ENCODE assay signal across 8 cellular contexts in genomic region chr14:57268161-57269067, GRCh38. TPM values are rescaled to one million over a fixed set of nuclear protein-coding genes. Genes with fewer than 3 reads are reported as not detected.
DNase-seq lines count a peak whose midpoint lies in the region; ATAC-seq and TF ChIP-seq lines count a peak whose summit lies in the region.

Gene AP5M1 (plus strand): TSS chr14:57268971. CDS start chr14:57269315, 344 bp downstream.
A gene with protein sequence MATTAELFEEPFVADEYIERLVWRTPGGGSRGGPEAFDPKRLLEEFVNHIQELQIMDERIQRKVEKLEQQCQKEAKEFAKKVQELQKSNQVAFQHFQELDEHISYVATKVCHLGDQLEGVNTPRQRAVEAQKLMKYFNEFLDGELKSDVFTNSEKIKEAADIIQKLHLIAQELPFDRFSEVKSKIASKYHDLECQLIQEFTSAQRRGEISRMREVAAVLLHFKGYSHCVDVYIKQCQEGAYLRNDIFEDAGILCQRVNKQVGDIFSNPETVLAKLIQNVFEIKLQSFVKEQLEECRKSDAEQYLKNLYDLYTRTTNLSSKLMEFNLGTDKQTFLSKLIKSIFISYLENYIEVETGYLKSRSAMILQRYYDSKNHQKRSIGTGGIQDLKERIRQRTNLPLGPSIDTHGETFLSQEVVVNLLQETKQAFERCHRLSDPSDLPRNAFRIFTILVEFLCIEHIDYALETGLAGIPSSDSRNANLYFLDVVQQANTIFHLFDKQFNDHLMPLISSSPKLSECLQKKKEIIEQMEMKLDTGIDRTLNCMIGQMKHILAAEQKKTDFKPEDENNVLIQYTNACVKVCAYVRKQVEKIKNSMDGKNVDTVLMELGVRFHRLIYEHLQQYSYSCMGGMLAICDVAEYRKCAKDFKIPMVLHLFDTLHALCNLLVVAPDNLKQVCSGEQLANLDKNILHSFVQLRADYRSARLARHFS (minus strand): TSS chr14:57268905. CDS start chr14:57268648, 257 bp downstream.

- peak; percentile 91 for ATAC-seq in HG02885 (IDR thresholded peaks at IDR 0.05; ENCODE audit: poor library complexity, unreplicated experiment)
- ATAC-seq in T-helper 17 cell, result peak; percentile 86
- peak; percentile 96 to 97 for ATAC-seq in left cardiac atrium
- ATAC-seq in upper lobe of right lung, result peak; percentile 96

- peaks cover 44% of the 10 kb centered on the region for H3K4me1 Mint-ChIP-seq in T-helper 17 cell

- no peaks in the 10 kb centered on the region for H3K27me3 Mint-ChIP-seq in T-helper 17 cell

- no peaks in the 10 kb centered on the region for H3K36me3 ChIP-seq in upper lobe of right lung

- TF ChIP-seq CTCF in upper lobe of right lung (IDR thresholded peaks at IDR 0.05), result no peak

- H3K27ac ChIP-seq in upper lobe of right lung, result peak within 1 kb of the TSS; percentile 94

- intact Hi-C loops in left cardiac atrium (cut with DNase I) (no loop called here), posterior vena cava (cut with DNase I) (no loop called here), upper lobe of right lung (cut with DNase I) (no loop called here)

- DNase-seq in NCI-H1694 treated with DMSO at 0.1 percent for 48 hours (lab: John Stamatoyannopoulos, UW) (peak; percentile 96), T-helper 17 cell (peak; percentile 85 to 89 (median 86)), amygdala (lab: John Stamatoyannopoulos, UW) (peak; percentile 55 to 95 (median 85)), left cardiac atrium (peak; percentile 93), posterior vena cava (ENCODE audit: low spot score) (peak; percentile 98), upper lobe of right lung (peak; percentile 96)

- H3K9me3 ChIP-seq in T-helper 17 cell (ENCODE audit: control insufficient read depth, low read length, poor library complexity, severe bottlenecking), result no peaks in the 10 kb centered on the region
- H3K9me3 ChIP-seq in upper lobe of right lung, result no peaks in the 10 kb centered on the region

- H3K4me1 ChIP-seq in upper lobe of right lung, result peaks cover 40% of the 10 kb centered on the region

- no peaks in the 10 kb centered on the region for H3K27me3 ChIP-seq in upper lobe of right lung

- H3K4me3 ChIP-seq in upper lobe of right lung, result peak within 1 kb of the TSS; percentile 87

- peak within 1 kb of the TSS; percentile 99 for H3K27ac Mint-ChIP-seq in T-helper 17 cell

- peak within 1 kb of the TSS; percentile 99 for H3K4me3 Mint-ChIP-seq in T-helper 17 cell

- peak; percentile 66 for TF ChIP-seq POLR2A in GM15510 (IDR thresholded peaks at IDR 0.05; ENCODE audit: borderline replicate concordance, extremely low read depth, insufficient read length)

- peaks cover 2% of the 10 kb centered on the region for H3K36me3 Mint-ChIP-seq in T-helper 17 cell (ENCODE audit: low read depth)

RNA-seq across cellular contexts. Expression of gene AP5M1, which starts in this region (rescaled TPM):
- total RNA-seq in T-helper 17 cell (10 to 100 TPM; 51.2 to 53.0 TPM), left cardiac atrium (10 to 100 TPM; 38.3 to 51.2 TPM), posterior vena cava (10 to 100 TPM; 36.4 to 39.9 TPM), upper lobe of right lung (38.8 TPM)

RNA-seq across cellular contexts. Expression of the second gene that starts in this region (rescaled TPM):
- total RNA-seq in T-helper 17 cell, result 10 to 100 TPM; 28.7 to 31.5 TPM
- total RNA-seq in left cardiac atrium, result 10 to 100 TPM; 56.0 to 56.5 TPM
- total RNA-seq in posterior vena cava, result 10 to 100 TPM; 81.3 to 98.6 TPM
- 66.3 TPM for total RNA-seq in upper lobe of right lung

Comparison
In these comparisons a context has a peak if more than half of its experiments do, and no peak if none do; other contexts are left out.
1. Peak in every context shown above with its lines: DNase-seq, ATAC-seq, H3K4me3 ChIP-seq and H3K27ac ChIP-seq.